ENCODE assay signal across 28 cellular contexts in the genomic region with DNA sequence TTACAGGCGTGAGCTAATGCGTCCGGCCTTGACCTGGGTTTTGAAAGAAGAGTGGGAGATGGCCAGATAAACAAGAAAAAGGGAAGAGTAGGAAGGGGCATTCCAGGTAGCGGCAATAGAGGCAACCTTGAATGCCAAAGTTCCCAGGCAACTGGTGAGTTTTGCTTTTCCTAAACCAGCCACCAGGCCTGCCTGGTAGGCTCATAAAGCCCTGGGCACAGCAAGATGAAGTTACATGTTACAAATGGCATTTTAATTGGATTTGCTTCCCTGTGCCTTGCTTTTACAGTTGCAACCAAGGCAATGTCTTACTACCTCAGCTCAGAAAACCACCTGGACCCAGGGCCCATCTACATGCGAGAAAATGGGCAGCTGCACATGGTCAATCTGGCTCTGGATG. TPM values are rescaled to one million over a fixed set of nuclear protein-coding genes. Genes with fewer than 3 reads are reported as not detected.
"Had no signal": no experiment of that assay in that cellular context is flagged by ENCODE, and none has a peak within 500 bp of the region (broad histone marks: within the 10 kb centered on the region; RNA-seq: fewer than 3 reads in every experiment).

No MANE protein-coding gene starts in this region.

- H3K36me3 ChIP-seq: colonic mucosa had no signal

- H3K27ac ChIP-seq: brain microvascular endothelial cell, colonic mucosa, left ventricle myocardium inferior, neutrophil, parathyroid adenoma, stomach had no signal

- H3K27me3 Mint-ChIP-seq: activated B cell treated with CpG ODN at 0.5 μM for 24 hours; activated CD4-positive, alpha-beta memory T cell treated with anti-CD3 and anti-CD28 coated beads, Interleukin-2, amount 10 ng/mL, durations not matched to agents 7 days and 5 days; activated CD8-positive, alpha-beta memory T cell treated with anti-CD3 and anti-CD28 coated beads, Interleukin-2, amount 10 ng/mL, durations not matched to agents 7 days and 5 days; activated naive CD8-positive, alpha-beta T cell treated with anti-CD3 and anti-CD28 coated beads, Interleukin-2, amount 50 U/mL, for 24 hours; central memory CD8-positive, alpha-beta T cell; naive thymus-derived CD8-positive, alpha-beta T cell had no signal

- DNase-seq: activated B cell treated with CpG ODN at 0.5 μM for 24 hours; activated CD4-positive, alpha-beta memory T cell treated with anti-CD3 and anti-CD28 coated beads, Interleukin-2, amount 10 ng/mL, durations not matched to agents 7 days and 5 days; activated CD4-positive, alpha-beta T cell treated with anti-CD3 and anti-CD28 coated beads for 4 hours; activated CD8-positive, alpha-beta memory T cell treated with anti-CD3 and anti-CD28 coated beads, Interleukin-2, amount 10 ng/mL, durations not matched to agents 7 days and 5 days; activated naive CD4-positive, alpha-beta T cell treated with Interleukin-2 at 50 U/mL for 16 hours; activated naive CD8-positive, alpha-beta T cell treated with anti-CD3 and anti-CD28 coated beads, Interleukin-2, amount 50 U/mL, for 24 hours; anterior cingulate cortex; brain microvascular endothelial cell; colonic mucosa; foreskin melanocyte; hypothalamus; left ventricle myocardium inferior; mesenchymal stem cell; naive thymus-derived CD8-positive, alpha-beta T cell; stimulated activated CD4-positive, alpha-beta T cell treated with anti-CD3 and anti-CD28 coated beads, Interleukin-4, amount 100 ng/mL, for 1 hour; stomach; trophoblast cell had no signal

- H3K79me2 ChIP-seq: parathyroid adenoma had no signal

- H3K9me3 Mint-ChIP-seq: activated B cell treated with CpG ODN at 0.5 μM for 24 hours; activated CD4-positive, alpha-beta memory T cell treated with anti-CD3 and anti-CD28 coated beads, Interleukin-2, amount 10 ng/mL, durations not matched to agents 7 days and 5 days; activated naive CD8-positive, alpha-beta T cell treated with anti-CD3 and anti-CD28 coated beads, Interleukin-2, amount 50 U/mL, for 24 hours; central memory CD8-positive, alpha-beta T cell; naive thymus-derived CD8-positive, alpha-beta T cell; stimulated activated effector memory CD8-positive, alpha-beta T cell treated with anti-CD3 and anti-CD28 coated beads, Interleukin-12 subunit alpha, Interleukin-12 subunit beta, amount 100 ng/mL, for 72 hours had no signal

- H2AFZ ChIP-seq: parathyroid adenoma had no signal

- ATAC-seq: activated CD8-positive, alpha-beta memory T cell treated with anti-CD3 and anti-CD28 coated beads, Interleukin-2, amount 10 ng/mL, durations not matched to agents 7 days and 5 days; activated naive CD8-positive, alpha-beta T cell treated with anti-CD3 and anti-CD28 coated beads, Interleukin-2, amount 50 U/mL, for 24 hours; naive thymus-derived CD8-positive, alpha-beta T cell; sciatic nerve; stimulated activated effector memory CD8-positive, alpha-beta T cell treated with anti-CD3 and anti-CD28 coated beads, Interleukin-12 subunit alpha, Interleukin-12 subunit beta, amount 100 ng/mL, for 72 hours had no signal

- H3K4me3 Mint-ChIP-seq: activated B cell treated with CpG ODN at 0.5 μM for 24 hours; activated CD4-positive, alpha-beta memory T cell treated with anti-CD3 and anti-CD28 coated beads, Interleukin-2, amount 10 ng/mL, durations not matched to agents 7 days and 5 days; activated CD8-positive, alpha-beta memory T cell treated with anti-CD3 and anti-CD28 coated beads, Interleukin-2, amount 10 ng/mL, durations not matched to agents 7 days and 5 days; activated naive CD8-positive, alpha-beta T cell treated with anti-CD3 and anti-CD28 coated beads, Interleukin-2, amount 50 U/mL, for 24 hours; central memory CD8-positive, alpha-beta T cell; naive thymus-derived CD8-positive, alpha-beta T cell; stimulated activated effector memory CD8-positive, alpha-beta T cell treated with anti-CD3 and anti-CD28 coated beads, Interleukin-12 subunit alpha, Interleukin-12 subunit beta, amount 100 ng/mL, for 72 hours had no signal

- H3K4me2 ChIP-seq: smooth muscle cell had no signal

- H3K27ac Mint-ChIP-seq: activated B cell treated with CpG ODN at 0.5 μM for 24 hours; activated CD4-positive, alpha-beta memory T cell treated with anti-CD3 and anti-CD28 coated beads, Interleukin-2, amount 10 ng/mL, durations not matched to agents 7 days and 5 days; activated CD8-positive, alpha-beta memory T cell treated with anti-CD3 and anti-CD28 coated beads, Interleukin-2, amount 10 ng/mL, durations not matched to agents 7 days and 5 days; activated naive CD8-positive, alpha-beta T cell treated with anti-CD3 and anti-CD28 coated beads, Interleukin-2, amount 50 U/mL, for 24 hours; stimulated activated effector memory CD8-positive, alpha-beta T cell treated with anti-CD3 and anti-CD28 coated beads, Interleukin-12 subunit alpha, Interleukin-12 subunit beta, amount 100 ng/mL, for 72 hours had no signal

- H3K4me3 ChIP-seq: colonic mucosa, left ventricle myocardium inferior, smooth muscle cell, stomach had no signal

- H3K4me1 ChIP-seq: colonic mucosa had no signal

- H3K9me3 ChIP-seq: colonic mucosa, left ventricle myocardium inferior, neutrophil, stomach had no signal

- H3K27me3 ChIP-seq: brain microvascular endothelial cell, colonic mucosa, neutrophil, stomach had no signal

RNA-seq across cellular contexts. Expression of gene DIO1, which starts 57.7 kb away (rescaled TPM):
- total RNA-seq: activated B cell treated with CpG ODN at 0.5 μM for 24 hours; activated CD4-positive, alpha-beta memory T cell treated with anti-CD3 and anti-CD28 coated beads, Interleukin-2, amount 10 ng/mL, durations not matched to agents 7 days and 5 days; activated CD8-positive, alpha-beta memory T cell treated with anti-CD3 and anti-CD28 coated beads, Interleukin-2, amount 10 ng/mL, durations not matched to agents 7 days and 5 days; epithelial cell of proximal tubule; fibroblast of lung; left ventricle myocardium inferior; naive thymus-derived CD8-positive, alpha-beta T cell; sciatic nerve; smooth muscle cell; stomach; T-helper 2 cell treated with Interferon-gamma antibody and Interleukin-4, amounts not matched to agents 100 ng/mL and 5 ng/mL, for 36 hours; temporal lobe had no signal
- polyA plus RNA-seq: fibroblast of lung; keratinocyte; naive thymus-derived CD8-positive, alpha-beta T cell; stomach had no signal
